In genomic region chr7:87345166-87345927, GRCh38 we compare ENCODE assay signal across 8 cellular contexts. TPM values are rescaled to one million over a fixed set of nuclear protein-coding genes. Genes with fewer than 3 reads are reported as not detected.
DNase-seq lines count a peak whose midpoint lies in the region; ATAC-seq, FAIRE-seq and TF ChIP-seq lines count a peak whose summit lies in the region.

Gene CROT, plus strand, starts transcription at chr7:87345664. Its CDS starts 3,405 bp downstream, at chr7:87349069.

- no peaks in the 10 kb centered on the region; a peak in 1 of 5 replicates for H3K27me3 ChIP-seq in HepG2 (ENCODE audit: control insufficient read depth in 1 of 2, insufficient read depth in 2 of 2, low read length in 2 of 2)

- H3K9ac ChIP-seq in HepG2 (ENCODE audit: insufficient read depth, low read depth, low read length), result peak within 1 kb of the TSS; percentile 77

- in situ Hi-C loops in HepG2 (cut with HindIII; ENCODE audit: extremely low pct_ligation_motif_present, low pct_unique_long_range_greater_than_20kb), result loop anchor here (10.0 kb wide), 1 partner anchor 529 kb away; the partner anchor contains the start of genes DBF4 and SLC25A40

- FAIRE-seq in HepG2 (lab: Jason Lieb, UNC), result peak; percentile 50

- POLR2A ChIA-PET in HepG2 (lab: Yijun Ruan, JAX), result interaction anchor here (0.7 to 2.5 kb wide), 10 partner anchors 8 to 160 kb away, joined by 3 to 15 read pairs (median 5); no protein-coding TSS in a partner anchor

- peak within 1 kb of the TSS; percentile 99 for H2AFZ ChIP-seq in HepG2 (ENCODE audit: low read length)

- H3K9me3 ChIP-seq in HepG2 (ENCODE audit: low read length), result no peaks in the 10 kb centered on the region

- peaks cover 44% of the 10 kb centered on the region for H3K4me1 ChIP-seq in HepG2 (ENCODE audit: insufficient read depth, low read length)

- intact Hi-C loops in HepG2 (cut with micrococcal nuclease; ENCODE audit: unreplicated experiment), result loop anchor here (2.0 to 10.0 kb wide), 4 partner anchors 33 to 529 kb away; partner anchors contain the start of genes ABCB4, DBF4 and SLC25A40

- no peaks in the 10 kb centered on the region for H4K20me1 ChIP-seq in HepG2 (ENCODE audit: insufficient read depth, low read length)

- no peak for TF ChIP-seq EP300 in HepG2 (IDR thresholded peaks at IDR 0.05; ENCODE audit: low read depth in 2 of 2, low read length in 2 of 2)
- TF ChIP-seq EP300 in HepG2 (CRISPR knock-in tag; IDR thresholded peaks at IDR 0.05; ENCODE audit: borderline replicate concordance), result no peak

- BruUV-seq in HepG2 (replicated peaks; lab: Mats Ljungman, UMichigan), result no TSS peak

- 0% methylated on average over 8 of the region's 53 CpGs for WGBS in HepG2 (ENCODE audit: low lambda C conversion rate)

- peak within 1 kb of the TSS; percentile 73 for H3K27ac ChIP-seq in HepG2 (ENCODE audit: extremely low read length, insufficient read depth, low read length)

- peak within 1 kb of the TSS; percentile 99 for H3K4me2 ChIP-seq in HepG2 (ENCODE audit: low read depth, low read length)

- ATAC-seq in GM19328 (IDR thresholded peaks at IDR 0.05; ENCODE audit: unreplicated experiment) (peak; percentile 99), HG03520 (IDR thresholded peaks at IDR 0.05; ENCODE audit: unreplicated experiment) (peak; percentile 98), HepG2 (peak; percentile 99)

- peaks cover 2 to 14% of the 10 kb centered on the region in 2 experiments; a peak in 4 of 5 replicates for H3K36me3 ChIP-seq in HepG2 (replicated peaks in 1 of 2; ENCODE audit: control insufficient read depth in 1 of 2, insufficient read depth in 2 of 2, low read length in 2 of 2)

- TF ChIP-seq CTCF in HepG2 (CRISPR knock-in tag; IDR thresholded peaks at IDR 0.05), result no peak

- DNase-seq in C1 segment of cervical spinal cord (lab: John Stamatoyannopoulos, UW) (peak; percentile 61 to 98 (median 94)), NCI-H526 treated with DMSO at 0.1 percent for 48 hours (lab: John Stamatoyannopoulos, UW) (peak; percentile 95), dermis blood vessel endothelial cell (peak; percentile 94), HepG2 (ENCODE audit: low spot score) (peak; percentile 91)
- DNase-seq in activated CD4-positive, alpha-beta T cell treated with anti-CD3 and anti-CD28 coated beads, Interleukin-2, amount 50 U/mL, for 24 hours (ENCODE audit: low read depth in 1 of 2, low spot score in 1 of 2), result peak; percentile 89 to 93
- DNase-seq in stimulated activated CD4-positive, alpha-beta T cell treated with anti-CD3 and anti-CD28 coated beads, Interleukin-2, amount 100 ng/mL, for 48 hours, result peak; percentile 90 to 92

- peak; percentile 71 to 90 for TF ChIP-seq POLR2A in HepG2 (IDR thresholded peaks at IDR 0.05; ENCODE audit: insufficient read depth in 1 of 2, low read depth in 2 of 2, low read length in 2 of 2)

- peak within 1 kb of the TSS; percentile 79 to 85 (median 81) for H3K4me3 ChIP-seq in HepG2 (replicated peaks in 1 of 3; ENCODE audit: insufficient read depth in 1 of 3, low read depth in 2 of 3, low read length in 3 of 3)

- CTCF ChIA-PET in HepG2 (lab: Yijun Ruan, JAX; ENCODE audit: low intra/inter-chr PET ratio, low total read pairs), result no interaction called here

- TF ChIP-seq RAD21 in HepG2 (CRISPR knock-in tag; IDR thresholded peaks at IDR 0.05), result no peak; the same call in 1 of the 2 replicates

- H3K79me2 ChIP-seq in HepG2 (ENCODE audit: insufficient read depth, low read length), result peaks cover 10% of the 10 kb centered on the region

TF ChIP-seq in HepG2, 621 proteins besides CTCF, POLR2A, EP300 and RAD21 (continues in another document):
- TF ChIP-seq TEAD3 (CRISPR knock-in tag; optimal IDR thresholded peaks at IDR 0.05; ENCODE audit: borderline replicate concordance) (peak; percentile 53), WIZ (CRISPR knock-in tag; IDR thresholded peaks at IDR 0.05) (no peak), MZF1 (CRISPR knock-in tag; IDR thresholded peaks at IDR 0.05; ENCODE audit: borderline replicate concordance) (peak; percentile 64; the same call in 1 of the 2 replicates), REL (CRISPR knock-in tag; conservative IDR thresholded peaks at IDR 0.05) (no peak), MED8 (CRISPR knock-in tag; IDR thresholded peaks at IDR 0.05; ENCODE audit: insufficient replicate concordance) (peak; percentile 52), ZNF75D (CRISPR knock-in tag; IDR thresholded peaks at IDR 0.05; ENCODE audit: borderline replicate concordance) (no peak), ZNF292 (CRISPR knock-in tag; IDR thresholded peaks at IDR 0.05; ENCODE audit: borderline replicate concordance, low read depth) (peak; percentile 97), ZNF766 (CRISPR knock-in tag; IDR thresholded peaks at IDR 0.05; ENCODE audit: borderline replicate concordance) (no peak), RAD51 (IDR thresholded peaks at IDR 0.05; ENCODE audit: borderline replicate concordance) (no peak), ZIK1 (CRISPR knock-in tag; IDR thresholded peaks at IDR 0.05; ENCODE audit: borderline replicate concordance, low read depth) (0 out of 2 replicates have a peak, but pooled peaks have one; percentile 37)

RNA-seq across cellular contexts. Expression of gene CROT, which starts in this region (rescaled TPM):
- total RNA-seq in dermis blood vessel endothelial cell, result 4.2 and 4.3 TPM in 2 replicates
- total RNA-seq in HepG2 (2016; rRNA removed; fragmentation: Illumina TruSeq; extraction: Trizol), result 11.9 and 13.7 TPM in 2 replicates
- total RNA-seq in HepG2 (2016; cell fraction: cytosol; rRNA removed; fragmentation: Illumina TruSeq; extraction: Trizol; ENCODE audit: low read depth), result 3.6 TPM in 2 replicates
- total RNA-seq in HepG2 (2016; cell fraction: insoluble cytoplasmic fraction; rRNA removed; fragmentation: Illumina TruSeq; extraction: Trizol), result 13.1 and 15.2 TPM in 2 replicates
- 3.4 and 3.9 TPM in 2 replicates for total RNA-seq in HepG2 (2016; cell fraction: membrane; rRNA removed; fragmentation: Illumina TruSeq; extraction: Trizol)
- total RNA-seq in HepG2 (2016; cell fraction: nucleus; rRNA removed; fragmentation: Illumina TruSeq; extraction: Trizol), result 30.2 and 37.3 TPM in 2 replicates
- polyA plus RNA-seq in HepG2 (2011; rRNA removed), result 4.9 and 5.0 TPM in 2 replicates
- polyA plus RNA-seq in HepG2 (2011; cell fraction: cytosol; rRNA removed), result 1.3 and 2.5 TPM in 2 replicates
- 6.4 and 9.5 TPM in 2 replicates for polyA plus RNA-seq in HepG2 (2011; cell fraction: nucleus; rRNA removed)
- 8.0 and 8.7 TPM in 2 replicates for polyA plus RNA-seq in HepG2 (2012)
- 0.86 and 1.3 TPM in 2 replicates for polyA plus RNA-seq in HepG2 (2016; cell fraction: cytosol; fragmentation: Illumina TruSeq; extraction: Trizol; ENCODE audit: low read depth)
- polyA plus RNA-seq in HepG2 (2016; cell fraction: insoluble cytoplasmic fraction; fragmentation: Illumina TruSeq; extraction: Trizol; ENCODE audit: low read depth), result 9.4 and 10.2 TPM in 2 replicates
- 1.5 and 2.3 TPM in 2 replicates for polyA plus RNA-seq in HepG2 (2016; cell fraction: membrane; fragmentation: Illumina TruSeq; extraction: Trizol; ENCODE audit: low read depth)
- 37.0 and 41.3 TPM in 2 replicates for polyA plus RNA-seq in HepG2 (2016; cell fraction: nucleus; fragmentation: Illumina TruSeq; extraction: Trizol; ENCODE audit: insufficient read depth, low read depth)
- 0.89 and 2.0 TPM in 2 replicates for polyA minus RNA-seq in HepG2 (2011; rRNA and poly(A)+ RNA removed; ENCODE audit: low replicate concordance)
- polyA minus RNA-seq in HepG2 (2011; cell fraction: cytosol; rRNA and poly(A)+ RNA removed), result 1.2 and 1.9 TPM in 2 replicates
- polyA minus RNA-seq in HepG2 (2011; cell fraction: nucleus; rRNA and poly(A)+ RNA removed), result 43.9 and 44.2 TPM in 2 replicates

Comparison
In these comparisons a context has a peak if more than half of its experiments do, and no peak if none do; other contexts are left out.
1. Peak in every context shown above with its lines: DNase-seq, ATAC-seq, H3K4me3 ChIP-seq and H3K27ac ChIP-seq.